In the genomic region with DNA sequence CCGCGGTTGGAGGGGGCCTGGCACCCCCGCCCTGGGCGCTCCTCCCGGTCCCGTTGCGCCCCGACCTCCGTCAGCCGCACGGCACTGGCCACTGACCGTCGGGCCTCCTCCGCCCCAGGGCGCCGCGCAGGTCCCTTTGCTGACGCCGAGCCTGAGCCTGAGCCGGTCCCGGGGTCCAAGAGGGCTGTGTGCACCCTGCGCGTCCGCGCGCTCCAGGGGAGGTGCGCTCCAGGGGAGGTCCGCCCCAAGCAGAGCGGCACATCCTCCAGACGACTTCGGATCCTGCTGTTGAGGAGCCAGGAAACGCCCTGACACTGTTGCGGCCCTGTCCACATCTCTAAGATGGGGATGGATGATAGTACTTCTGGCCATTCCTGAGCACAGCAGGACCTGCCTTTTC, we compare ENCODE assay signal across 7 cellular contexts. TPM values are rescaled to one million over a fixed set of nuclear protein-coding genes. Genes with fewer than 3 reads are reported as not detected.
DNase-seq lines count a peak whose midpoint lies in the region; ATAC-seq, FAIRE-seq and TF ChIP-seq lines count a peak whose summit lies in the region.
"Not testable (repeated sequence)": the region's sequence is repeated elsewhere in the genome, so short reads cannot be mapped to it uniquely, and the experiment has no call there.

No MANE protein-coding gene starts in this region.

- H2BK5ac ChIP-seq in IMR-90 (ENCODE audit: low read depth, low read length, poor library complexity, severe bottlenecking): not testable (repeated sequence)

- not testable (repeated sequence) for H3K9ac ChIP-seq in IMR-90 (ENCODE audit: low read depth, low read length); endothelial cell of umbilical vein (replicated peaks; ENCODE audit: extremely low read depth, insufficient read depth, low read length)

- ATAC-seq in IMR-90 (ENCODE audit: low read depth) (peak; percentile 19), left ventricle myocardium superior (peak; percentile 6), lung (ENCODE audit: insufficient read depth, low FRiP score) (peak; percentile 5), pancreas (peak; percentile 27 to 35 (median 34))
- ATAC-seq in activated CD4-positive, CD25-positive, alpha-beta regulatory T cell treated with anti-CD3 and anti-CD28 coated beads, Interleukin-2, amount 50 U/mL, for 24 hours: peak; percentile 54 to 62
- ATAC-seq in activated naive CD4-positive, alpha-beta T cell treated with anti-CD3 and anti-CD28 coated beads, Interleukin-2, amount 50 U/mL, for 72 hours: peak; percentile 50 to 63

- H3K18ac ChIP-seq in IMR-90 (ENCODE audit: low read depth, low read length): not testable (repeated sequence)

- H3K79me1 ChIP-seq in IMR-90 (ENCODE audit: low read depth in 1 of 2, low read length in 2 of 2): not testable (repeated sequence)

- H4K91ac ChIP-seq in IMR-90 (ENCODE audit: insufficient read depth, low read depth, low read length): not testable (repeated sequence)

- H2BK20ac ChIP-seq in IMR-90 (ENCODE audit: low read depth, low read length): not testable (repeated sequence)

- H4K5ac ChIP-seq in IMR-90 (ENCODE audit: low read depth, low read length): not testable (repeated sequence)

- DNase-seq in IMR-90; activated naive CD4-positive, alpha-beta T cell treated with anti-CD3 and anti-CD28 coated beads, Interleukin-2, amount 50 U/mL, for 72 hours (ENCODE audit: low spot score in 2 of 2); endothelial cell of umbilical vein (ENCODE audit: low read depth, low spot score); left ventricle myocardium superior; lung (ENCODE audit: low spot score); pancreas: not testable (repeated sequence)

- not testable (repeated sequence) for H3K79me2 ChIP-seq in endothelial cell of umbilical vein (ENCODE audit: control insufficient read depth, insufficient read depth, low read length)

- H3K27me3 ChIP-seq in IMR-90 (ENCODE audit: control insufficient read depth, insufficient read depth, low read length); endothelial cell of umbilical vein (ENCODE audit: control insufficient read depth in 2 of 2, insufficient read depth in 2 of 2, low read length in 2 of 2); lung (ENCODE audit: control insufficient read depth, insufficient read depth); pancreas: not testable (repeated sequence)

- H3K4ac ChIP-seq in IMR-90 (ENCODE audit: low read depth, low read length): not testable (repeated sequence)

- H3K23ac ChIP-seq in IMR-90 (ENCODE audit: low read depth, low read length): not testable (repeated sequence)

- not testable (repeated sequence) for H3K9me3 Mint-ChIP-seq in activated naive CD4-positive, alpha-beta T cell treated with anti-CD3 and anti-CD28 coated beads, Interleukin-2, amount 50 U/mL, for 72 hours

- H3K4me2 ChIP-seq in IMR-90 (ENCODE audit: low read depth, low read length); endothelial cell of umbilical vein (ENCODE audit: insufficient read depth, low read length): not testable (repeated sequence)

- CTCF ChIA-PET in IMR-90 (lab: Yijun Ruan, JAX); endothelial cell of umbilical vein (lab: Charles Lee): not testable (repeated sequence)

- POLR2A ChIA-PET in IMR-90 (lab: Charles Lee; ENCODE audit: unreplicated experiment); endothelial cell of umbilical vein (lab: Charles Lee): not testable (repeated sequence)

- TF ChIP-seq POLR2A in IMR-90 (IDR thresholded peaks at IDR 0.05; ENCODE audit: low read depth, low read length); endothelial cell of umbilical vein (IDR thresholded peaks at IDR 0.05; ENCODE audit: low read depth, low read length): not testable (repeated sequence)

- H3K9me3 ChIP-seq in IMR-90 (ENCODE audit: control insufficient read depth, insufficient read depth, low read length); endothelial cell of umbilical vein (replicated peaks; ENCODE audit: control insufficient read depth, insufficient read depth, low read length); lung (ENCODE audit: control insufficient read depth in 2 of 2, insufficient read depth in 1 of 2, low read length in 1 of 2); pancreas: not testable (repeated sequence)

- not testable (repeated sequence) for H3K36me3 ChIP-seq in IMR-90 (ENCODE audit: control insufficient read depth, insufficient read depth, low read length); endothelial cell of umbilical vein (ENCODE audit: control insufficient read depth in 2 of 2, extremely low read depth in 1 of 2, insufficient read depth in 2 of 2, low read length in 2 of 2); lung (ENCODE audit: control insufficient read depth in 2 of 2, insufficient read depth in 2 of 2, low read length in 2 of 2); pancreas

- H2BK120ac ChIP-seq in IMR-90 (ENCODE audit: low read depth, low read length): not testable (repeated sequence)

- no CpG with 5 or more reads among the region's 33 CpGs for WGBS in IMR-90 (ENCODE audit: extremely low coverage in 2 of 2, insufficient read length in 1 of 2), 2 experiments
- no CpG with 5 or more reads among the region's 33 CpGs for WGBS in lung, 2 donors
- no CpG with 5 or more reads among the region's 33 CpGs for WGBS in pancreas, 2 donors

- TF ChIP-seq CTCF in IMR-90 (conservative IDR thresholded peaks at IDR 0.05; ENCODE audit: low read depth, low read length); endothelial cell of umbilical vein (IDR thresholded peaks at IDR 0.05; ENCODE audit: extremely low read depth in 1 of 2, insufficient read depth in 1 of 2, low read depth in 1 of 2, low read length in 2 of 2); lung (IDR thresholded peaks at IDR 0.05; ENCODE audit: control extremely low read depth, extremely low read depth); pancreas (IDR thresholded peaks at IDR 0.05): not testable (repeated sequence)

- H2AFZ ChIP-seq in IMR-90 (replicated peaks; ENCODE audit: low read length, poor library complexity); endothelial cell of umbilical vein (ENCODE audit: low read depth, low read length): not testable (repeated sequence)

- not testable (repeated sequence) for H4K8ac ChIP-seq in IMR-90 (ENCODE audit: low read depth in 2 of 2, low read length in 2 of 2)

- H2AK9ac ChIP-seq in IMR-90 (replicated peaks; ENCODE audit: low read depth, low read length, poor library complexity): not testable (repeated sequence)

- TF ChIP-seq RAD21 in IMR-90 (IDR thresholded peaks at IDR 0.05; ENCODE audit: low read length): not testable (repeated sequence)

- H4K20me1 ChIP-seq in IMR-90 (ENCODE audit: insufficient read depth, low read length); endothelial cell of umbilical vein (replicated peaks; ENCODE audit: control insufficient read depth, extremely low read depth, insufficient read depth, low read length): not testable (repeated sequence)

- not testable (repeated sequence) for H3K4me3 ChIP-seq in IMR-90 (ENCODE audit: insufficient read depth, low read depth, low read length); endothelial cell of umbilical vein (replicated peaks in 1 of 3; ENCODE audit: insufficient read depth in 1 of 3, low read depth in 1 of 3, low read length in 3 of 3); lung; pancreas

- not testable (repeated sequence) for H3K36me3 Mint-ChIP-seq in activated naive CD4-positive, alpha-beta T cell treated with anti-CD3 and anti-CD28 coated beads, Interleukin-2, amount 50 U/mL, for 72 hours

- dilution Hi-C loops in IMR-90 (cut with HindIII; ENCODE audit: low sequenced_read_pairs, unreplicated experiment); endothelial cell of umbilical vein (cut with MboI; ENCODE audit: extremely low pct_ligation_motif_present, low sequenced_read_pairs): not testable (repeated sequence)

- not testable (repeated sequence) for H2BK15ac ChIP-seq in IMR-90 (ENCODE audit: low read depth, low read length)

- not testable (repeated sequence) for H3K27ac ChIP-seq in IMR-90 (ENCODE audit: insufficient read depth, low read length); endothelial cell of umbilical vein (ENCODE audit: insufficient read depth, low read depth, low read length); lung (ENCODE audit: low read depth in 1 of 2, low read length in 1 of 2); pancreas

- not testable (repeated sequence) for H3K4me1 ChIP-seq in IMR-90 (ENCODE audit: control insufficient read depth, insufficient read depth, low read length); endothelial cell of umbilical vein (ENCODE audit: control insufficient read depth, extremely low read depth, insufficient read depth, low read length); lung (ENCODE audit: control insufficient read depth in 2 of 2, insufficient read depth in 2 of 2, low read length in 2 of 2); pancreas

- H3K56ac ChIP-seq in IMR-90 (ENCODE audit: extremely low read depth, insufficient read depth, low read length): not testable (repeated sequence)

- peak; percentile 76 for FAIRE-seq in endothelial cell of umbilical vein (lab: Jason Lieb, UNC)
- not testable (repeated sequence) for FAIRE-seq in pancreas (lab: Jason Lieb, UNC)

- H3K27ac Mint-ChIP-seq in activated naive CD4-positive, alpha-beta T cell treated with anti-CD3 and anti-CD28 coated beads, Interleukin-2, amount 50 U/mL, for 72 hours: not testable (repeated sequence)

- H2AK5ac ChIP-seq in IMR-90 (ENCODE audit: low read depth, low read length): not testable (repeated sequence)

- not testable (repeated sequence) for BruUV-seq in IMR-90 (replicated peaks; lab: Mats Ljungman, UMichigan); endothelial cell of umbilical vein (replicated peaks; lab: Mats Ljungman, UMichigan)

- not testable (repeated sequence) for H3K9me1 ChIP-seq in IMR-90 (ENCODE audit: insufficient read depth, low read length); endothelial cell of umbilical vein (replicated peaks; ENCODE audit: control insufficient read depth, extremely low read depth, insufficient read depth, low read length)

- intact Hi-C loops in IMR-90 (cut with micrococcal nuclease); endothelial cell of umbilical vein (cut with micrococcal nuclease); left ventricle myocardium superior (cut with micrococcal nuclease); pancreas (cut with DNase I): not testable (repeated sequence)

- H3K14ac ChIP-seq in IMR-90 (replicated peaks; ENCODE audit: low read depth, low read length): not testable (repeated sequence)

- in situ Hi-C loops in IMR-90 (cut with MboI; ENCODE audit: low sequenced_read_pairs): not testable (repeated sequence)

RNA-seq across cellular contexts. Expression of a gene that starts 7.2 kb away (rescaled TPM):
- total RNA-seq in IMR-90 (2012; rRNA removed): 0.28 and 1.1 TPM in 2 replicates
- polyA plus RNA-seq in IMR-90 (2012; rRNA removed): 2.4 and 2.5 TPM in 2 replicates
- polyA plus RNA-seq in IMR-90 (2012; cell fraction: cytosol; rRNA removed): 0.65 TPM in 1 of 2 replicates, not detected in the other
- 7.1 and 8.9 TPM in 2 replicates for polyA plus RNA-seq in IMR-90 (2012; cell fraction: nucleus; rRNA removed; ENCODE audit: low replicate concordance)
- total RNA-seq in activated naive CD4-positive, alpha-beta T cell treated with anti-CD3 and anti-CD28 coated beads, Interleukin-2, amount 50 U/mL, for 72 hours: 1 to 10 TPM; 2.6 to 5.2 TPM
- 8.8 and 10.8 TPM in 2 replicates for total RNA-seq in endothelial cell of umbilical vein
- 1.6 and 2.9 TPM in 2 replicates for polyA plus RNA-seq in endothelial cell of umbilical vein
- polyA plus RNA-seq in endothelial cell of umbilical vein (2011; cell fraction: cytosol; rRNA removed): 2.3 and 4.5 TPM in 2 replicates
- 7.4 and 10.1 TPM in 2 replicates for polyA plus RNA-seq in endothelial cell of umbilical vein (2011; cell fraction: nucleus; rRNA removed)
- polyA plus RNA-seq in endothelial cell of umbilical vein (2012): 18.5 and 24.1 TPM in 2 replicates
- 0.93 and 1.8 TPM in 2 replicates for polyA minus RNA-seq in endothelial cell of umbilical vein
- 7.6 TPM for polyA minus RNA-seq in endothelial cell of umbilical vein (2011; cell fraction: cytosol; rRNA and poly(A)+ RNA removed)
- 1.1 and 2.7 TPM in 2 replicates for polyA minus RNA-seq in endothelial cell of umbilical vein (2011; cell fraction: nucleus; rRNA and poly(A)+ RNA removed)
- 2.7 TPM for total RNA-seq in left ventricle myocardium superior
- 10 to 100 TPM in 1 of 2 donors, 1 to 10 TPM in 1; 10.0 to 10.2 TPM for total RNA-seq in lung
- 10 to 100 TPM in 1 of 2 donors, 1 to 10 TPM in 1; 9.5 to 34.3 TPM for polyA plus RNA-seq in lung
- 1 to 10 TPM in 3 of 6 donors, under 1 TPM in 3; 0.37 to 4.6 (median 1.4) TPM for total RNA-seq in pancreas
- 10 to 100 TPM in 1 of 2 donors, 1 to 10 TPM in 1; 9.8 to 15.8 TPM for polyA plus RNA-seq in pancreas

RNA-seq across cellular contexts. Expression of a gene that starts 12.6 kb away (rescaled TPM):
- total RNA-seq in IMR-90 (2012; rRNA removed) (8.3 and 9.3 TPM in 2 replicates), endothelial cell of umbilical vein (39.7 and 74.4 TPM in 2 replicates), left ventricle myocardium superior (12.5 TPM), lung (10 to 100 TPM in 1 of 2 donors, 1 to 10 TPM in 1; 3.5 to 14.5 TPM), pancreas (10 to 100 TPM in 4 of 6 donors, 1 to 10 TPM in 2; 6.5 to 22.1 (median 14.2) TPM)
- polyA plus RNA-seq in IMR-90 (2012; rRNA removed) (15.8 and 19.6 TPM in 2 replicates), endothelial cell of umbilical vein (44.4 and 83.7 TPM in 2 replicates), lung (10 to 100 TPM; 21.1 to 43.5 TPM), pancreas (10 to 100 TPM; 11.4 to 15.3 TPM)
- polyA plus RNA-seq in IMR-90 (2012; cell fraction: cytosol; rRNA removed): 13.2 and 33.9 TPM in 2 replicates
- 32.4 and 93.2 TPM in 2 replicates for polyA plus RNA-seq in IMR-90 (2012; cell fraction: nucleus; rRNA removed; ENCODE audit: low replicate concordance)
- total RNA-seq in activated naive CD4-positive, alpha-beta T cell treated with anti-CD3 and anti-CD28 coated beads, Interleukin-2, amount 50 U/mL, for 72 hours: 10 to 100 TPM; 73.8 to 96.1 TPM
- polyA plus RNA-seq in endothelial cell of umbilical vein (2011; cell fraction: cytosol; rRNA removed): 13.0 and 24.1 TPM in 2 replicates
- polyA plus RNA-seq in endothelial cell of umbilical vein (2011; cell fraction: nucleus; rRNA removed): 28.6 and 32.7 TPM in 2 replicates
- 6.8 and 19.6 TPM in 2 replicates for polyA plus RNA-seq in endothelial cell of umbilical vein (2012)
- 6.9 and 8.9 TPM in 2 replicates for polyA minus RNA-seq in endothelial cell of umbilical vein
- polyA minus RNA-seq in endothelial cell of umbilical vein (2011; cell fraction: cytosol; rRNA and poly(A)+ RNA removed): 10.7 TPM
- 8.6 and 10.1 TPM in 2 replicates for polyA minus RNA-seq in endothelial cell of umbilical vein (2011; cell fraction: nucleus; rRNA and poly(A)+ RNA removed)

RNA-seq across cellular contexts. Expression of a gene that starts 12.8 kb away (rescaled TPM):
- 7.2 and 11.9 TPM in 2 replicates for total RNA-seq in IMR-90 (2012; rRNA removed)
- polyA plus RNA-seq in IMR-90 (2012; rRNA removed): 32.1 and 38.0 TPM in 2 replicates
- 12.2 and 27.2 TPM in 2 replicates for polyA plus RNA-seq in IMR-90 (2012; cell fraction: cytosol; rRNA removed)
- polyA plus RNA-seq in IMR-90 (2012; cell fraction: nucleus; rRNA removed; ENCODE audit: low replicate concordance): 4.1 and 6.6 TPM in 2 replicates
- total RNA-seq in activated naive CD4-positive, alpha-beta T cell treated with anti-CD3 and anti-CD28 coated beads, Interleukin-2, amount 50 U/mL, for 72 hours: 10 to 100 TPM; 14.3 to 25.5 TPM
- 7.2 and 7.4 TPM in 2 replicates for total RNA-seq in endothelial cell of umbilical vein
- 34.6 and 46.8 TPM in 2 replicates for polyA plus RNA-seq in endothelial cell of umbilical vein
- 26.7 and 30.2 TPM in 2 replicates for polyA plus RNA-seq in endothelial cell of umbilical vein (2011; cell fraction: cytosol; rRNA removed)
- polyA plus RNA-seq in endothelial cell of umbilical vein (2011; cell fraction: nucleus; rRNA removed): 12.5 and 13.3 TPM in 2 replicates
- polyA plus RNA-seq in endothelial cell of umbilical vein (2012): 26.7 and 31.2 TPM in 2 replicates
- polyA minus RNA-seq in endothelial cell of umbilical vein: 8.7 and 8.9 TPM in 2 replicates
- polyA minus RNA-seq in endothelial cell of umbilical vein (2011; cell fraction: cytosol; rRNA and poly(A)+ RNA removed): 2.4 TPM
- 12.3 and 19.8 TPM in 2 replicates for polyA minus RNA-seq in endothelial cell of umbilical vein (2011; cell fraction: nucleus; rRNA and poly(A)+ RNA removed)
- total RNA-seq in left ventricle myocardium superior: 4.3 TPM
- total RNA-seq in lung: 10 to 100 TPM in 1 of 2 donors, 1 to 10 TPM in 1; 6.3 to 27.6 TPM
- polyA plus RNA-seq in lung: 10 to 100 TPM; 25.0 to 25.5 TPM
- total RNA-seq in pancreas: 1 to 10 TPM; 1.1 to 3.5 (median 2.0) TPM
- polyA plus RNA-seq in pancreas: 1 to 10 TPM; 7.4 to 9.0 TPM

RNA-seq across cellular contexts. Expression of a gene that starts 39.3 kb away (rescaled TPM):
- 3.9 and 5.6 TPM in 2 replicates for total RNA-seq in IMR-90 (2012; rRNA removed)
- 15.0 and 18.0 TPM in 2 replicates for polyA plus RNA-seq in IMR-90 (2012; rRNA removed)
- polyA plus RNA-seq in IMR-90 (2012; cell fraction: cytosol; rRNA removed): 5.2 and 9.1 TPM in 2 replicates
- polyA plus RNA-seq in IMR-90 (2012; cell fraction: nucleus; rRNA removed; ENCODE audit: low replicate concordance): 128 and 151 TPM in 2 replicates
- total RNA-seq in activated naive CD4-positive, alpha-beta T cell treated with anti-CD3 and anti-CD28 coated beads, Interleukin-2, amount 50 U/mL, for 72 hours: 10 to 100 TPM; 80.4 to 93.3 TPM
- total RNA-seq in endothelial cell of umbilical vein: 73.5 and 75.8 TPM in 2 replicates
- 41.7 and 44.7 TPM in 2 replicates for polyA plus RNA-seq in endothelial cell of umbilical vein
- polyA plus RNA-seq in endothelial cell of umbilical vein (2011; cell fraction: cytosol; rRNA removed): 7.7 and 11.0 TPM in 2 replicates
- 165 and 181 TPM in 2 replicates for polyA plus RNA-seq in endothelial cell of umbilical vein (2011; cell fraction: nucleus; rRNA removed)
- 33.1 and 37.2 TPM in 2 replicates for polyA plus RNA-seq in endothelial cell of umbilical vein (2012)
- polyA minus RNA-seq in endothelial cell of umbilical vein: 62.4 and 135 TPM in 2 replicates
- 9.7 TPM for polyA minus RNA-seq in endothelial cell of umbilical vein (2011; cell fraction: cytosol; rRNA and poly(A)+ RNA removed)
- polyA minus RNA-seq in endothelial cell of umbilical vein (2011; cell fraction: nucleus; rRNA and poly(A)+ RNA removed): 211 and 289 TPM in 2 replicates
- total RNA-seq in left ventricle myocardium superior: 20.4 TPM
- 10 to 100 TPM; 74.4 to 76.4 TPM for total RNA-seq in lung
- 10 to 100 TPM; 25.3 to 54.8 TPM for polyA plus RNA-seq in lung
- total RNA-seq in pancreas: 10 to 100 TPM; 11.2 to 25.7 (median 15.2) TPM
- polyA plus RNA-seq in pancreas: 100 to 1,000 TPM; 103 to 207 TPM

Comparison
In these comparisons a context has a peak if more than half of its experiments do, and no peak if none do; other contexts are left out.
1. ATAC-seq: peak in every context shown above with its lines; median percentile 58 in activated CD4-positive, CD25-positive, alpha-beta regulatory T cell treated with anti-CD3 and anti-CD28 coated beads, Interleukin-2, amount 50 U/mL, for 24 hours; 56 in activated naive CD4-positive, alpha-beta T cell treated with anti-CD3 and anti-CD28 coated beads, Interleukin-2, amount 50 U/mL, for 72 hours; 34 in pancreas; 19 in IMR-90; 6 in left ventricle myocardium superior; 5 in lung.